ENCODE assay signal across 8 cellular contexts in the genomic region with DNA sequence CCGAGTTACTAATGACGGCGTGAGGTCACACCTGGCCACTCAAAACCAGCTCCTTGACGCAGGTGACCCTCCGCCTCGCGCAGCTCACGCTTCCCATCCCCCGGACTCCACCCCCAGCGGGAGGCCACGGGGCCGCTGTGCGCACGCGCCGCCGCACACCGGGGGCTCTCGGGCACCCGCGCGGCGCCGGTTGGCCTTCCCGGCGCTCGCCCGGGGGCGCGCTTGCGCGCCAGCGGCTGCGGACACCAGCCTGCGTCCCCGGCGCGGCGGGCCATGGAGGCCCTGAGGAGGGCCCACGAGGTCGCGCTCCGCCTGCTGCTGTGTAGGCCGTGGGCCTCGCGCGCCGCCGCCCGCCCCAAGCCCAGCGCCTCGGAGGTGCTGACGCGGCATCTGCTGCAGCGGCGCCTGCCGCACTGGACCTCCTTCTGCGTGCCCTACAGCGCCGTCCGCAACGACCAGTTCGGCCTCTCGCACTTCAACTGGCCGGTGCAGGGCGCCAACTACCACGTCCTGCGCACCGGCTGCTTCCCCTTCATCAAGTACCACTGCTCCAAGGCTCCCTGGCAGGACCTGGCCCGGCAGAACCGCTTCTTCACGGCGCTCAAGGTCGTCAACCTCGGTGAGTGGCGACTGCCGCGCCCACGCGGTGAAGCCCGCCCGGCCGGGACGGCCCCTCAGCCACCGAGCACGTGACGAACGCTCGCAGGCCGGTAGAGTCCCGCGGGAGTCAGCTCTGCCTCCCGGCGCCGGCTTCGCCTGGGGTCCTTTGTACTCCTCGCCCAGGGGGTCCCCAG. TPM values are rescaled to one million over a fixed set of nuclear protein-coding genes. Genes with fewer than 3 reads are reported as not detected.
DNase-seq lines count a peak whose midpoint lies in the region; FAIRE-seq and TF ChIP-seq lines count a peak whose summit lies in the region.

TSS of gene C15orf61 (plus strand) at position 156 of the 794 bp plus-strand sequence. CDS start at position 274, 118 bp downstream.

- no peaks in the 10 kb centered on the region for H3K27me3 ChIP-seq in neutrophil

- H3K36me3 ChIP-seq in neutrophil, result no peaks in the 10 kb centered on the region

- H3K4me3 ChIP-seq in neutrophil (ENCODE audit: low read depth in 1 of 2, low read length in 1 of 2), result peak within 1 kb of the TSS; percentile 69 to 80

- DNase-seq in GF-D8 (lab: John Stamatoyannopoulos, UW) (peak; percentile 66), GOT3 (lab: John Stamatoyannopoulos, UW) (peak; percentile 73), Kasumi-1 (lab: John Stamatoyannopoulos, UW) (peak; percentile 65 to 75), SHP77 treated with DMSO at 0.1 percent for 48 hours (lab: John Stamatoyannopoulos, UW) (peak; percentile 70), frontal cortex (ENCODE audit: low spot score in 2 of 2) (peak; percentile 81 to 88), substantia nigra (lab: John Stamatoyannopoulos, UW) (peak; percentile 28 to 94 (median 76))
- DNase-seq in activated naive CD4-positive, alpha-beta T cell (lab: John Stamatoyannopoulos, UW), result peak; percentile 43 to 80 (median 64)

- no peak for FAIRE-seq in frontal cortex (lab: Jason Lieb, UNC)

- no peaks in the 10 kb centered on the region for H3K9me3 ChIP-seq in neutrophil

- peaks cover 18% of the 10 kb centered on the region in 2 experiments for H3K4me1 ChIP-seq in neutrophil (ENCODE audit: control insufficient read depth in 1 of 2, insufficient read depth in 1 of 2, low read depth in 1 of 2, low read length in 1 of 2)

- H3K27ac ChIP-seq in neutrophil (peak within 1 kb of the TSS; percentile 77), substantia nigra (ENCODE audit: low read depth, low read length, poor library complexity, severe bottlenecking) (peak within 1 kb of the TSS; percentile 88)

- no peak for TF ChIP-seq CTCF in neutrophil (IDR thresholded peaks at IDR 0.05)

RNA-seq across cellular contexts. Expression of gene C15orf61, which starts in this region (rescaled TPM):
- 23.6 TPM for total RNA-seq in frontal cortex

Comparison
In these comparisons a context has a peak if more than half of its experiments do, and no peak if none do; other contexts are left out.
1. Peak in every context shown above with its lines: DNase-seq, H3K4me3 ChIP-seq and H3K27ac ChIP-seq.